In genomic region chr1:6827081-6827480, GRCh38 we compare ENCODE assay signal across 24 cellular contexts.
"Had no signal": no experiment of that assay in that cellular context is flagged by ENCODE, and none has a peak within 500 bp of the region (broad histone marks: within the 10 kb centered on the region; RNA-seq: fewer than 3 reads in every experiment).

No MANE protein-coding gene starts in this region.

- H3K27me3 Mint-ChIP-seq: activated naive CD8-positive, alpha-beta T cell treated with anti-CD3 and anti-CD28 coated beads, Interleukin-2, amount 10 ng/mL, durations not matched to agents 7 days and 5 days; activated T-cell treated with anti-CD3 and anti-CD28 coated beads, Interleukin-2, amount 50 U/mL, for 24 hours; naive thymus-derived CD4-positive, alpha-beta T cell; T-cell had no signal

- H3K9me3 Mint-ChIP-seq: activated naive CD8-positive, alpha-beta T cell treated with anti-CD3 and anti-CD28 coated beads, Interleukin-2, amount 10 ng/mL, durations not matched to agents 7 days and 5 days; activated T-cell treated with anti-CD3 and anti-CD28 coated beads, Interleukin-2, amount 50 U/mL, for 24 hours; naive thymus-derived CD4-positive, alpha-beta T cell; neural progenitor cell; T-cell had no signal

- H3K27ac Mint-ChIP-seq: activated naive CD8-positive, alpha-beta T cell treated with anti-CD3 and anti-CD28 coated beads, Interleukin-2, amount 10 ng/mL, durations not matched to agents 7 days and 5 days; activated T-cell treated with anti-CD3 and anti-CD28 coated beads, Interleukin-2, amount 50 U/mL, for 24 hours; neural progenitor cell; T-cell had no signal

- H3K9me3 ChIP-seq: body of pancreas, heart right ventricle, thyroid gland had no signal

- H3K36me3 ChIP-seq: thyroid gland had no signal

- DNase-seq: activated CD4-positive, alpha-beta T cell treated with anti-CD3 and anti-CD28 coated beads for 1 hour; activated CD8-positive, alpha-beta memory T cell treated with anti-CD3 and anti-CD28 coated beads, Interleukin-2, amount 50 U/mL, for 4 hours; activated naive CD4-positive, alpha-beta T cell treated with Interleukin-2 at 50 U/mL for 16 hours; activated naive CD8-positive, alpha-beta T cell treated with anti-CD3 and anti-CD28 coated beads, Interleukin-2, amount 10 ng/mL, durations not matched to agents 7 days and 5 days; activated T-cell treated with anti-CD3 and anti-CD28 coated beads, Interleukin-2, amount 50 U/mL, for 24 hours; amygdala; body of pancreas; dermis blood vessel endothelial cell; effector CD8-positive, alpha-beta T cell; erythroblast; foreskin fibroblast; heart right ventricle; islet precursor cell; left cardiac atrium; mesenchymal stem cell; naive thymus-derived CD4-positive, alpha-beta T cell; right cardiac atrium; stimulated activated CD4-positive, alpha-beta T cell treated with anti-CD3 and anti-CD28 coated beads, Interleukin-12 subunit alpha, Interleukin-12 subunit beta, amount 100 ng/mL, for 4 hours; stimulated activated CD4-positive, alpha-beta T cell treated with anti-CD3 and anti-CD28 coated beads, Interleukin-4, amount 100 ng/mL, for 4 hours; stimulated activated naive CD8-positive, alpha-beta T cell treated with anti-CD3 and anti-CD28 coated beads, Interleukin-15, Interleukin-2, amounts not matched to agents 100 U/mL and 50 U/mL, for 24 hours; T-cell; thyroid gland; WERI-Rb-1 had no signal

- H3K9ac ChIP-seq: neural progenitor cell had no signal

- H3K27ac ChIP-seq: heart right ventricle, neural progenitor cell, thyroid gland, WERI-Rb-1 had no signal

- H3K4me3 ChIP-seq: body of pancreas, heart right ventricle, neural progenitor cell, thyroid gland had no signal

- ATAC-seq: body of pancreas; left cardiac atrium; naive thymus-derived CD4-positive, alpha-beta T cell; right cardiac atrium; stimulated activated naive CD8-positive, alpha-beta T cell treated with anti-CD3 and anti-CD28 coated beads, Interleukin-15, Interleukin-2, amounts not matched to agents 100 U/mL and 50 U/mL, for 24 hours; T-cell had no signal

- H3K27me3 ChIP-seq: body of pancreas, heart right ventricle, neural progenitor cell, thyroid gland had no signal

- H3K4me3 Mint-ChIP-seq: activated naive CD8-positive, alpha-beta T cell treated with anti-CD3 and anti-CD28 coated beads, Interleukin-2, amount 10 ng/mL, durations not matched to agents 7 days and 5 days; activated T-cell treated with anti-CD3 and anti-CD28 coated beads, Interleukin-2, amount 50 U/mL, for 24 hours; naive thymus-derived CD4-positive, alpha-beta T cell; neural progenitor cell; T-cell had no signal

- H3K4me2 ChIP-seq: neural progenitor cell had no signal

- H2AFZ ChIP-seq: neural progenitor cell had no signal

- H3K4me1 ChIP-seq: neural progenitor cell had no signal

- H3K4me1 Mint-ChIP-seq: activated naive CD8-positive, alpha-beta T cell treated with anti-CD3 and anti-CD28 coated beads, Interleukin-2, amount 10 ng/mL, durations not matched to agents 7 days and 5 days; neural progenitor cell had no signal
